Comparison of ENCODE assay signal across 1 cellular context in the genomic region with DNA sequence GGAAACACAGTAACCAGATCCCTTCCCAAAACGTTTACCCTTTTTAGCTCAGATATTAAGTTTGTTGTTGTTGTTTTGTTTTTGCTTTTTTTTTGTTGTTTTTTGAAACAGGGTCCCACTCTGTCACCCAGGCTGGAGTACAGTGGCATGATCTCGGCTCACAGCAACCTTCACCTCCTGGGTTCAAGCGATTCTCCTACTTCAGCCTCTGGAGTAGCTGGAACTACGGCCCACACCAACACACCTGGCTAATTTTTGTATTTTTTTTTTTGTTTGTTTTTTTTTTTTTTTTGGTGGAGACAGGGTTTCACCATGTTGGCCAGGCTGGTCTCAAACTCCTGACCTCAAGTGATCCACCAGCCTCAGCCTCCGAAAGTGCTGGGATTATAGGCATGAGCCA.
TF ChIP-seq lines count a peak whose summit lies in the region.

No MANE protein-coding gene starts in this region.

TF ChIP-seq in K562, 482 proteins besides CTCF, POLR2A, EP300 and RAD21:
- TF ChIP-seq, protein P1, sequence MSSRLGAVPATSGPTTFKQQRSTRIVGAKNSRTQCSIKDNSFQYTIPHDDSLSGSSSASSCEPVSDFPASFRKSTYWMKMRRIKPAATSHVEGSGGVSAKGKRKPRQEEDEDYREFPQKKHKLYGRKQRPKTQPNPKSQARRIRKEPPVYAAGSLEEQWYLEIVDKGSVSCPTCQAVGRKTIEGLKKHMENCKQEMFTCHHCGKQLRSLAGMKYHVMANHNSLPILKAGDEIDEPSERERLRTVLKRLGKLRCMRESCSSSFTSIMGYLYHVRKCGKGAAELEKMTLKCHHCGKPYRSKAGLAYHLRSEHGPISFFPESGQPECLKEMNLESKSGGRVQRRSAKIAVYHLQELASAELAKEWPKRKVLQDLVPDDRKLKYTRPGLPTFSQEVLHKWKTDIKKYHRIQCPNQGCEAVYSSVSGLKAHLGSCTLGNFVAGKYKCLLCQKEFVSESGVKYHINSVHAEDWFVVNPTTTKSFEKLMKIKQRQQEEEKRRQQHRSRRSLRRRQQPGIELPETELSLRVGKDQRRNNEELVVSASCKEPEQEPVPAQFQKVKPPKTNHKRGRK (tag; IDR thresholded peaks at IDR 0.05): peak; percentile 36; the same call in 1 of the 2 replicates
- TF ChIP-seq MIER1 (IDR thresholded peaks at IDR 0.05; ENCODE audit: low read depth) (0 out of 2 replicates have a peak, but pooled peaks have one; percentile 30), SMARCA5 (IDR thresholded peaks at IDR 0.05) (peak; percentile 52; the same call in 1 of the 2 replicates), ZNF644 (tag; IDR thresholded peaks at IDR 0.05; ENCODE audit: low read depth) (0 out of 2 replicates have a peak, but pooled peaks have one; percentile 42), HLTF (IDR thresholded peaks at IDR 0.05) (peak; percentile 41; the same call in 1 of the 2 replicates), ADNP (tag; IDR thresholded peaks at IDR 0.05) (0 out of 2 replicates have a peak, but pooled peaks have one; percentile 18), CC2D1A (IDR thresholded peaks at IDR 0.05) (peak; percentile 33; the same call in 1 of the 2 replicates)
- TF ChIP-seq, protein P2, sequence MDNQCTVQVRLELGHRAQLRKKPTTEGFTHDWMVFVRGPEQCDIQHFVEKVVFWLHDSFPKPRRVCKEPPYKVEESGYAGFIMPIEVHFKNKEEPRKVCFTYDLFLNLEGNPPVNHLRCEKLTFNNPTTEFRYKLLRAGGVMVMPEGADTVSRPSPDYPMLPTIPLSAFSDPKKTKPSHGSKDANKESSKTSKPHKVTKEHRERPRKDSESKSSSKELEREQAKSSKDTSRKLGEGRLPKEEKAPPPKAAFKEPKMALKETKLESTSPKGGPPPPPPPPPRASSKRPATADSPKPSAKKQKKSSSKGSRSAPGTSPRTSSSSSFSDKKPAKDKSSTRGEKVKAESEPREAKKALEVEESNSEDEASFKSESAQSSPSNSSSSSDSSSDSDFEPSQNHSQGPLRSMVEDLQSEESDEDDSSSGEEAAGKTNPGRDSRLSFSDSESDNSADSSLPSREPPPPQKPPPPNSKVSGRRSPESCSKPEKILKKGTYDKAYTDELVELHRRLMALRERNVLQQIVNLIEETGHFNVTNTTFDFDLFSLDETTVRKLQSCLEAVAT (IDR thresholded peaks at IDR 0.05): peak in 1 of 2 experiments; percentile 80; a peak in 2 of 4 replicates
